23 cellular contexts compared by ENCODE assay signal in the genomic region with DNA sequence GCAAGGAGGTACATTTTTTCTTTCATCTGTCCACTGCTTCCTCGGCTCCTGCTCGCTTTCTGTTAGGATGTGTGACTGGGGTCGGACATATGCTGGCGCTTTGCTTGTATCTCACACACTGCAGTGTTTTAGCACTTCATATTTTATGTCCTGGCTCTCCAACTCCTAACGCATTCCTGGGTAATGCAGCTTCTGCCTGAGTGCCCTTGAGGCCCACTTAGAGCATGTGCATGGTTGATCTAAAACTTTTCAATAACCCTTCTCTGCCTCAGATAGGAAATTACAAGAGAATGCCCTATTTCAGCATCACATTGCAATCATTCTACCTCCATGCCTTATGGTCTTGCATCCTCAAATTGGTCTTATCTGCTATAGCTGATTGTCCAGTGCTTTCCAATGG.
DNase-seq lines count a peak whose midpoint lies in the region; ATAC-seq and TF ChIP-seq lines count a peak whose summit lies in the region.
"Had no signal": no experiment of that assay in that cellular context is flagged by ENCODE, and none has a peak within 500 bp of the region (broad histone marks: within the 10 kb centered on the region; RNA-seq: fewer than 3 reads in every experiment).

No MANE protein-coding gene starts in this region.

- 0 out of 2 replicates have a peak overlapping the region, but pooled peaks have one; percentile 0 for H2BK120ac ChIP-seq in IMR-90 (ENCODE audit: low read depth, low read length)

- no peak overlapping the region for H3K56ac ChIP-seq in IMR-90 (ENCODE audit: extremely low read depth, insufficient read depth, low read length)

- H3K4me2 ChIP-seq in IMR-90 (ENCODE audit: low read depth, low read length) = peak overlapping the region; percentile 1; the same call in 1 of the 2 replicates
- H3K4me2 ChIP-seq: A549; BLaER1 treated with 17β-estradiol and CSF1 and Interleukin-3, amounts not matched to agents 10 nM and 100 nM; KMS-11; SK-N-SH had no signal

- peak overlapping the region; percentile 66 for H2AK9ac ChIP-seq in IMR-90 (replicated peaks; ENCODE audit: low read depth, low read length, poor library complexity)

- H4K91ac ChIP-seq in IMR-90 (ENCODE audit: insufficient read depth, low read depth, low read length) = no peak overlapping the region

- H3K14ac ChIP-seq in IMR-90 (replicated peaks; ENCODE audit: low read depth, low read length) = peak overlapping the region; percentile 22; the same call in 1 of the 2 replicates

- ATAC-seq in IMR-90 (ENCODE audit: low read depth) = peak; percentile 67
- peak; percentile 55 to 57 for ATAC-seq in lower lobe of right lung
- peak; percentile 60 for ATAC-seq in upper lobe of right lung
- ATAC-seq in GM21381 (IDR thresholded peaks at IDR 0.05; ENCODE audit: unreplicated experiment) = no peak
- ATAC-seq in HG02610 (IDR thresholded peaks at IDR 0.05; ENCODE audit: unreplicated experiment) = no peak
- ATAC-seq in GM19463 (IDR thresholded peaks at IDR 0.05; ENCODE audit: unreplicated experiment) = no peak

- H2BK20ac ChIP-seq in IMR-90 (ENCODE audit: low read depth, low read length) = 0 out of 2 replicates have a peak overlapping the region, but pooled peaks have one; percentile 35

- TF ChIP-seq CTCF in IMR-90 (conservative IDR thresholded peaks at IDR 0.05; ENCODE audit: low read depth, low read length) = no peak
- no peak for TF ChIP-seq CTCF in lower lobe of right lung (IDR thresholded peaks at IDR 0.05)
- no peak for TF ChIP-seq CTCF in upper lobe of right lung (IDR thresholded peaks at IDR 0.05)

- H2BK15ac ChIP-seq in IMR-90 (ENCODE audit: low read depth, low read length) = no peak overlapping the region

- WGBS in IMR-90 (ENCODE audit: extremely low coverage in 2 of 2, insufficient read length in 1 of 2), 2 experiments = no CpG with 5 or more reads among the region's 5 CpGs

- no peak for TF ChIP-seq RAD21 in IMR-90 (IDR thresholded peaks at IDR 0.05; ENCODE audit: low read length)

- no peaks in the 10 kb centered on the region for H4K20me1 ChIP-seq in IMR-90 (ENCODE audit: insufficient read depth, low read length)
- H4K20me1 ChIP-seq: BLaER1 treated with 17β-estradiol and CSF1 and Interleukin-3, amounts not matched to agents 10 nM and 100 nM had no signal

- no peaks in the 10 kb centered on the region for H3K27me3 ChIP-seq in IMR-90 (ENCODE audit: control insufficient read depth, insufficient read depth, low read length)
- no peaks in the 10 kb centered on the region for H3K27me3 ChIP-seq in lower lobe of right lung (ENCODE audit: low read depth)
- no peaks in the 10 kb centered on the region for H3K27me3 ChIP-seq in upper lobe of right lung
- H3K27me3 ChIP-seq: BLaER1 treated with 17β-estradiol and CSF1 and Interleukin-3, amounts not matched to agents 10 nM and 100 nM had no signal

- H3K79me1 ChIP-seq in IMR-90 (ENCODE audit: low read depth in 1 of 2, low read length in 2 of 2) = no peaks in the 10 kb centered on the region

- H4K5ac ChIP-seq in IMR-90 (ENCODE audit: low read depth, low read length) = no peak overlapping the region

- BruUV-seq in IMR-90 (replicated peaks; lab: Mats Ljungman, UMichigan) = no TSS peak

- H3K27ac ChIP-seq in IMR-90 (ENCODE audit: insufficient read depth, low read length) (no peak overlapping the region), lower lobe of right lung (no peak overlapping the region), upper lobe of right lung (no peak overlapping the region)
- H3K27ac ChIP-seq: A549; BLaER1 treated with 17β-estradiol and CSF1 and Interleukin-3, amounts not matched to agents 10 nM and 100 nM; KMS-11 had no signal

- CTCF ChIA-PET in IMR-90 (lab: Yijun Ruan, JAX) = interaction anchor here (0.7 kb wide), 1 partner anchor 16 kb away, joined by 3 read pairs; no protein-coding TSS in a partner anchor

- H4K8ac ChIP-seq in IMR-90 (ENCODE audit: low read depth in 2 of 2, low read length in 2 of 2) = peak overlapping the region in 1 of 2 experiments; percentile 58; a peak in 3 of 4 replicates

- in situ Hi-C loops in IMR-90 (cut with MboI; ENCODE audit: low sequenced_read_pairs) = no loop called here

- H3K4ac ChIP-seq in IMR-90 (ENCODE audit: low read depth, low read length) = peak overlapping the region; percentile 15; the same call in 1 of the 2 replicates

- H2AFZ ChIP-seq in IMR-90 (replicated peaks; ENCODE audit: low read length, poor library complexity) = no peak overlapping the region

- dilution Hi-C loops in IMR-90 (cut with HindIII; ENCODE audit: low sequenced_read_pairs, unreplicated experiment) = no loop called here

- 0 out of 2 replicates have a peak overlapping the region, but pooled peaks have one; percentile 38 for H3K23ac ChIP-seq in IMR-90 (ENCODE audit: low read depth, low read length)

- POLR2A ChIA-PET in IMR-90 (lab: Charles Lee; ENCODE audit: unreplicated experiment) = no interaction called here

- peak overlapping the region; percentile 23; the same call in 1 of the 2 replicates for H3K18ac ChIP-seq in IMR-90 (ENCODE audit: low read depth, low read length)

- H3K9me1 ChIP-seq in IMR-90 (ENCODE audit: insufficient read depth, low read length) = no peaks in the 10 kb centered on the region

- H3K4me1 ChIP-seq in IMR-90 (ENCODE audit: control insufficient read depth, insufficient read depth, low read length) (no peaks in the 10 kb centered on the region; the same call in 1 of the 2 replicates), lower lobe of right lung (no peaks in the 10 kb centered on the region), upper lobe of right lung (no peaks in the 10 kb centered on the region)
- H3K4me1 ChIP-seq: A549; BLaER1 treated with 17β-estradiol and CSF1 and Interleukin-3, amounts not matched to agents 10 nM and 100 nM had no signal

- H3K4me3 ChIP-seq in IMR-90 (ENCODE audit: insufficient read depth, low read depth, low read length) (no peak overlapping the region), lower lobe of right lung (no peak overlapping the region), upper lobe of right lung (no peak overlapping the region)
- H3K4me3 ChIP-seq: A549; BLaER1 treated with 17β-estradiol and CSF1 and Interleukin-3, amounts not matched to agents 10 nM and 100 nM had no signal

- TF ChIP-seq POLR2A in IMR-90 (IDR thresholded peaks at IDR 0.05; ENCODE audit: low read depth, low read length) = no peak

- DNase-seq in IMR-90 = no peak
- peak; percentile 19 for DNase-seq in amniotic epithelial cell (ENCODE audit: low read depth)
- DNase-seq in lower lobe of right lung = no peak
- DNase-seq in upper lobe of right lung = no peak
- DNase-seq: AML-193; CD4-positive, alpha-beta T cell; DMS53; GF-D8; H9; MM.1S; NCI-H2029; NCI-H2171; NCI-H345; NCI-H510A treated with DMSO at 0.1 percent for 48 hours; NCI-H774; SIG-M5; SK-N-SH had no signal

- peak overlapping the region; percentile 48 for H2BK5ac ChIP-seq in IMR-90 (ENCODE audit: low read depth, low read length, poor library complexity, severe bottlenecking)

- H3K9me3 ChIP-seq in IMR-90 (ENCODE audit: control insufficient read depth, insufficient read depth, low read length) (no peaks in the 10 kb centered on the region), lower lobe of right lung (no peaks in the 10 kb centered on the region), upper lobe of right lung (no peaks in the 10 kb centered on the region)
- H3K9me3 ChIP-seq: A549; BLaER1 treated with 17β-estradiol and CSF1 and Interleukin-3, amounts not matched to agents 10 nM and 100 nM; SK-N-SH had no signal

- no peak overlapping the region for H3K9ac ChIP-seq in IMR-90 (ENCODE audit: low read depth, low read length)
- H3K9ac ChIP-seq: BLaER1 treated with 17β-estradiol and CSF1 and Interleukin-3, amounts not matched to agents 10 nM and 100 nM; KMS-11; SK-N-SH had no signal

- intact Hi-C loops in IMR-90 (cut with micrococcal nuclease) (loop anchor here (10.0 kb wide), 1 partner anchor 170 kb away; no protein-coding TSS in a partner anchor), lower lobe of right lung (cut with DNase I) (no loop called here), upper lobe of right lung (cut with DNase I) (no loop called here)

- H3K36me3 ChIP-seq in IMR-90 (ENCODE audit: control insufficient read depth, insufficient read depth, low read length) = no peaks in the 10 kb centered on the region
- no peaks in the 10 kb centered on the region for H3K36me3 ChIP-seq in lower lobe of right lung
- H3K36me3 ChIP-seq in upper lobe of right lung = no peaks in the 10 kb centered on the region
- H3K36me3 ChIP-seq: BLaER1 treated with 17β-estradiol and CSF1 and Interleukin-3, amounts not matched to agents 10 nM and 100 nM had no signal

- no peak overlapping the region for H2AK5ac ChIP-seq in IMR-90 (ENCODE audit: low read depth, low read length)

TF ChIP-seq in IMR-90, 13 proteins besides CTCF, POLR2A, EP300 and RAD21 (continues in another document):
- no peak for TF ChIP-seq CEBPB (IDR thresholded peaks at IDR 0.05; ENCODE audit: low read depth, low read length)
- no peak for TF ChIP-seq BHLHE40 (IDR thresholded peaks at IDR 0.05; ENCODE audit: low read depth, low read length)
- TF ChIP-seq, protein P1, sequence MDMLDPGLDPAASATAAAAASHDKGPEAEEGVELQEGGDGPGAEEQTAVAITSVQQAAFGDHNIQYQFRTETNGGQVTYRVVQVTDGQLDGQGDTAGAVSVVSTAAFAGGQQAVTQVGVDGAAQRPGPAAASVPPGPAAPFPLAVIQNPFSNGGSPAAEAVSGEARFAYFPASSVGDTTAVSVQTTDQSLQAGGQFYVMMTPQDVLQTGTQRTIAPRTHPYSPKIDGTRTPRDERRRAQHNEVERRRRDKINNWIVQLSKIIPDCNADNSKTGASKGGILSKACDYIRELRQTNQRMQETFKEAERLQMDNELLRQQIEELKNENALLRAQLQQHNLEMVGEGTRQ (IDR thresholded peaks at IDR 0.05; ENCODE audit: low read depth, low read length) = no peak
- no peak for TF ChIP-seq RCOR1 (IDR thresholded peaks at IDR 0.05; ENCODE audit: insufficient replicate concordance, low read length)
- TF ChIP-seq MXI1 (IDR thresholded peaks at IDR 0.05; ENCODE audit: borderline replicate concordance, low read depth, low read length) = no peak
- no peak for TF ChIP-seq MAFK (IDR thresholded peaks at IDR 0.05; ENCODE audit: low read depth, low read length)
- no peak for TF ChIP-seq CHD1 (IDR thresholded peaks at IDR 0.05; ENCODE audit: low read depth, low read length)
- no peak for TF ChIP-seq ELK1 (IDR thresholded peaks at IDR 0.05; ENCODE audit: borderline replicate concordance, low read depth, low read length)
- no peak for TF ChIP-seq SMC3 (IDR thresholded peaks at IDR 0.05; ENCODE audit: low read depth, low read length)
- TF ChIP-seq MAZ (IDR thresholded peaks at IDR 0.05; ENCODE audit: borderline replicate concordance, low read depth, low read length) = no peak

Comparison
In these comparisons a context has a peak if more than half of its experiments do, and no peak if none do; other contexts are left out.
1. ATAC-seq: peak in IMR-90 (single experiment), lower lobe of right lung (2 of 2) and upper lobe of right lung (single experiment); none in GM21381 (single experiment), HG02610 (single experiment) and GM19463 (single experiment).